18 cellular contexts compared by ENCODE assay signal in genomic region chr11:3722100-3722499, GRCh38. TPM values are rescaled to one million over a fixed set of nuclear protein-coding genes. Genes with fewer than 3 reads are reported as not detected.
DNase-seq lines count a peak whose midpoint lies in the region; ATAC-seq, FAIRE-seq and TF ChIP-seq lines count a peak whose summit lies in the region.
"Had no signal": no experiment of that assay in that cellular context is flagged by ENCODE, and none has a peak within 500 bp of the region (broad histone marks: within the 10 kb centered on the region; RNA-seq: fewer than 3 reads in every experiment).

No MANE protein-coding gene starts in this region.

- H2AFZ ChIP-seq in SK-N-SH (ENCODE audit: low read depth) (no peak overlapping the region), astrocyte (ENCODE audit: low read depth, low read length) (no peak overlapping the region)

- H3K27me3 Mint-ChIP-seq in astrocyte (ENCODE audit: low read depth, unreplicated experiment): no peaks in the 10 kb centered on the region

- H3K27ac Mint-ChIP-seq in astrocyte (ENCODE audit: unreplicated experiment): no peak overlapping the region

- peaks cover 17% of the 10 kb centered on the region for H3K36me3 Mint-ChIP-seq in astrocyte (ENCODE audit: low read depth, unreplicated experiment)

- TF ChIP-seq EP300 in SK-N-SH (IDR thresholded peaks at IDR 0.05; ENCODE audit: borderline replicate concordance in 1 of 2, low read depth in 1 of 2, low read length in 1 of 2): no peak

- no peak for TF ChIP-seq RAD21 in SK-N-SH (IDR thresholded peaks at IDR 0.05; ENCODE audit: low read length)

- no peaks in the 10 kb centered on the region for H3K9me2 ChIP-seq in SK-N-SH

- H4K20me1 ChIP-seq in SK-N-SH (ENCODE audit: insufficient read depth) (no peaks in the 10 kb centered on the region), astrocyte (ENCODE audit: insufficient read depth, low read length) (no peaks in the 10 kb centered on the region)
- H4K20me1 ChIP-seq: BLaER1 had no signal

- H3K9me3 Mint-ChIP-seq in astrocyte (ENCODE audit: unreplicated experiment): no peaks in the 10 kb centered on the region

- H3K4me2 ChIP-seq in SK-N-SH (peak overlapping the region; percentile 69; the same call in 1 of the 2 replicates), astrocyte (ENCODE audit: low read length) (no peak overlapping the region)
- H3K4me2 ChIP-seq: BLaER1 had no signal

- POLR2A ChIA-PET in SK-N-SH (lab: Yijun Ruan, JAX): no interaction called here

- CTCF ChIA-PET in SK-N-SH (lab: Yijun Ruan, JAX): interaction anchor here (1.6 kb wide), 1 partner anchor 28 kb away, joined by 3 read pairs; no protein-coding TSS in a partner anchor

- 86% methylated on average over 2 of the region's 2 CpGs for WGBS in SK-N-SH (ENCODE audit: low lambda C conversion rate)

- H3K9ac ChIP-seq in SK-N-SH (no peak overlapping the region), astrocyte (ENCODE audit: low read length) (no peak overlapping the region)
- H3K9ac ChIP-seq: BLaER1 had no signal

- H3K4me3 ChIP-seq in SK-N-SH (ENCODE audit: low read depth in 2 of 2, low read length in 1 of 2) (no peak overlapping the region), astrocyte (ENCODE audit: insufficient read depth, low read depth, low read length) (no peak overlapping the region), mucosa of descending colon (no peak overlapping the region)
- H3K4me3 ChIP-seq: BLaER1, MG63 had no signal

- intact Hi-C loops in mucosa of descending colon (cut with DNase I, micrococcal nuclease): no loop called here

- H3K4me1 ChIP-seq in SK-N-SH (ENCODE audit: control insufficient read depth in 1 of 2, insufficient read depth in 2 of 2, low read depth in 1 of 2, low read length in 1 of 2) (peaks cover 0 to 9% of the 10 kb centered on the region in 2 experiments; a peak in 1 of 4 replicates), astrocyte (ENCODE audit: insufficient read depth, low read length) (peaks cover 11% of the 10 kb centered on the region), mucosa of descending colon (ENCODE audit: low read depth) (no peaks in the 10 kb centered on the region)
- H3K4me1 ChIP-seq: BLaER1 had no signal

- no peak for FAIRE-seq in astrocyte (lab: Jason Lieb, UNC)
- FAIRE-seq: GM18507 had no signal

- no peak for ATAC-seq in SK-N-SH treated with all-trans-retinoic acid at 6 μM for 48 hours
- peak; percentile 56 for ATAC-seq in mucosa of descending colon
- ATAC-seq in HG02840 (IDR thresholded peaks at IDR 0.05; ENCODE audit: low FRiP score, unreplicated experiment): no peak
- ATAC-seq: Right ventricle myocardium inferior had no signal

- H3K4me1 Mint-ChIP-seq in astrocyte (ENCODE audit: low read depth, unreplicated experiment): peaks cover 2% of the 10 kb centered on the region

- H3K27ac ChIP-seq in SK-N-SH (ENCODE audit: low read depth in 2 of 2, low read length in 1 of 2) (peak overlapping the region; percentile 2 to 89; a peak in 3 of 4 replicates), astrocyte (ENCODE audit: low read depth, low read length) (peak overlapping the region; percentile 91)
- H3K27ac ChIP-seq: 22Rv1, BLaER1 had no signal

- H3K9me3 ChIP-seq in SK-N-SH (no peaks in the 10 kb centered on the region), astrocyte (ENCODE audit: insufficient read depth, low read depth, low read length) (no peaks in the 10 kb centered on the region), mucosa of descending colon (no peaks in the 10 kb centered on the region)
- H3K9me3 ChIP-seq: BLaER1, MG63 had no signal

- peaks cover 19% of the 10 kb centered on the region for H3K79me2 ChIP-seq in SK-N-SH (ENCODE audit: insufficient read depth)
- peaks cover 2% of the 10 kb centered on the region for H3K79me2 ChIP-seq in astrocyte (ENCODE audit: insufficient read depth, low read length)

- H3F3A ChIP-seq in SK-N-SH (replicated peaks; ENCODE audit: insufficient read depth): peaks cover 29% of the 10 kb centered on the region

- no peak overlapping the region for H3K4me3 Mint-ChIP-seq in astrocyte (ENCODE audit: unreplicated experiment)

- H3K27me3 ChIP-seq in SK-N-SH (ENCODE audit: insufficient read depth) (no peaks in the 10 kb centered on the region), astrocyte (ENCODE audit: insufficient read depth, low read length) (no peaks in the 10 kb centered on the region)
- H3K27me3 ChIP-seq: BLaER1, MG63 had no signal

- H3K36me3 ChIP-seq in SK-N-SH (replicated peaks in 1 of 2; ENCODE audit: control insufficient read depth in 1 of 2, insufficient read depth in 2 of 2, low read length in 1 of 2) (peaks cover 57 to 73% of the 10 kb centered on the region in 2 experiments), astrocyte (ENCODE audit: insufficient read depth, low read length) (peaks cover 50% of the 10 kb centered on the region), mucosa of descending colon (ENCODE audit: low read depth) (peaks cover 3% of the 10 kb centered on the region)

- DNase-seq in SK-N-SH: no peak
- DNase-seq in astrocyte (ENCODE audit: low read depth): no peak
- DNase-seq in mucosa of descending colon: no peak
- DNase-seq in activated gamma-delta T cell treated with Interleukin-2 at 50 U/mL for 16 hours: no peak
- DNase-seq in activated naive CD4-positive, alpha-beta T cell treated with Interleukin-2 at 50 U/mL for 16 hours: no peak
- DNase-seq in nucleus accumbens (lab: John Stamatoyannopoulos, UW): no peak
- DNase-seq: DMS79 treated with DMSO at 0.1 percent for 48 hours, MG63, NCI-H1092, NCI-H1694, NCI-H2227 treated with DMSO at 0.1 percent for 48 hours, NCI-H524 treated with DMSO at 0.1 percent for 48 hours had no signal

- TF ChIP-seq CTCF in SK-N-SH (IDR thresholded peaks at IDR 0.05) (no peak), astrocyte (IDR thresholded peaks at IDR 0.05; ENCODE audit: insufficient read depth, low read depth, low read length) (no peak), mucosa of descending colon (IDR thresholded peaks at IDR 0.05) (no peak)

TF ChIP-seq in SK-N-SH, 30 proteins besides CTCF, POLR2A, EP300 and RAD21:
- TF ChIP-seq RFX5 (IDR thresholded peaks at IDR 0.05; ENCODE audit: low read length): no peak
- no peak for TF ChIP-seq JUND (IDR thresholded peaks at IDR 0.05)
- TF ChIP-seq TAF1 (IDR thresholded peaks at IDR 0.05; ENCODE audit: borderline replicate concordance, low read depth, low read length): no peak
- no peak for TF ChIP-seq GATA2 (CRISPR knock-in tag; IDR thresholded peaks at IDR 0.05)
- no peak for TF ChIP-seq NRF1 (IDR thresholded peaks at IDR 0.05; ENCODE audit: low read depth, low read length)
- TF ChIP-seq SIN3A (IDR thresholded peaks at IDR 0.05; ENCODE audit: borderline replicate concordance, low read depth, low read length): no peak
- no peak for TF ChIP-seq POLR2AphosphoS5 (IDR thresholded peaks at IDR 0.05; ENCODE audit: low read depth, low read length)
- TF ChIP-seq SMC3 (IDR thresholded peaks at IDR 0.05; ENCODE audit: low read depth, low read length): no peak
- TF ChIP-seq FOXJ3 (CRISPR knock-in tag; IDR thresholded peaks at IDR 0.05): no peak

TF ChIP-seq in SK-N-SH treated with all-trans-retinoic acid at 6 μM for 48 hours, 23 proteins besides CTCF, POLR2A, EP300 and RAD21:
- TF ChIP-seq TCF4 (CRISPR knock-in tag; IDR thresholded peaks at IDR 0.05; ENCODE audit: borderline replicate concordance) (no peak), RARB (CRISPR knock-in tag; IDR thresholded peaks at IDR 0.05) (no peak)

RNA-seq across cellular contexts. Expression of gene CHRNA10, which starts 50.9 kb away (rescaled TPM):
- polyA plus RNA-seq in SK-N-SH (2012; rRNA removed): 1.1 TPM in 2 replicates
- 0.21 and 0.37 TPM in 2 replicates for polyA plus RNA-seq in SK-N-SH (2012; cell fraction: cytosol; rRNA removed)
- polyA plus RNA-seq in SK-N-SH (2012; cell fraction: nucleus; rRNA removed): 6.0 and 6.3 TPM in 2 replicates
- 1.5 and 2.1 TPM in 2 replicates for total RNA-seq in astrocyte
- total RNA-seq in mucosa of descending colon: 1 to 10 TPM; 1.1 to 1.5 (median 1.4) TPM
